9 cellular contexts compared by ENCODE assay signal in the genomic region with DNA sequence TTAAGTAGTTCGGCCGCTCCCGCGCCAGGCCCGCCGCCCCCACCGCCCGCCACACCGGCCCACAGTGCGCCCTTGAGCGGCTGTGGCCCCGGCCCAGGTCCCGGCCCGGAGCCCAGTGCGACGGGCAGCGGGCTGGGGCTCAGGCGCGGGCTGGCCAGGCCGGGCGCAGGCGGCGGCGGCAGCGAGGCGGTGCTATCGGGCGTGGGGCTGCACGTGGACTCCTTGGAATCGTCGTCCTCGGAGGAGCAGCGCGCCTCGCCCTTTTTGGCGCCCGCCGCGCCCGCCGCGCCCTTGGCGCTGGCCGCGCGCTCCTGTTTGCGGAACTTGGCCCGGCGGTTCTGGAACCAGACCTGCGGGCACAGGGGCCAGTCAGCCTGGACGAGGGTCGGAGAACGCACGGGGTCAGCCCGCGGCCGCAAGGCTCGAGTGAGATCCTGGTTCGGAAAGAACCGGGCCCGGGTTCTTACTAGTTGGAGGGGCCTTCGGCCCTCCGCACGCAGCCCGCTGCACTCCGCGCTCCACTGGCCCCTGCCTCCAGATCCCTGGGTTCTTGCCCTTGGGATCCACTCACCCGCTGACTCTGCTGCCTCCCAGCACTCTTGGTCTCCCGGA. TPM values are rescaled to one million over a fixed set of nuclear protein-coding genes. Genes with fewer than 3 reads are reported as not detected.
DNase-seq lines count a peak whose midpoint lies in the region; ATAC-seq and TF ChIP-seq lines count a peak whose summit lies in the region.
"Had no signal": no experiment of that assay in that cellular context is flagged by ENCODE, and none has a peak within 500 bp of the region (broad histone marks: within the 10 kb centered on the region; RNA-seq: fewer than 3 reads in every experiment).

No MANE protein-coding gene starts in this region.

- H3K27ac Mint-ChIP-seq in T-helper 2 cell treated with Interferon-gamma antibody and Interleukin-4, amounts not matched to agents 5 μg/mL and 100 μg/mL, for 36 hours, result no peak overlapping the region
- no peak overlapping the region for H3K27ac Mint-ChIP-seq in activated naive CD8-positive, alpha-beta T cell treated with anti-CD3 and anti-CD28 coated beads for 36 hours
- H3K27ac Mint-ChIP-seq in stimulated activated effector memory CD8-positive, alpha-beta T cell treated with anti-CD3 and anti-CD28 coated beads, Interleukin-12 subunit alpha, Interleukin-12 subunit beta, amount 100 ng/mL, for 72 hours, result no peak overlapping the region

- H3K27me3 ChIP-seq in iPS-18a (ENCODE audit: control insufficient read depth, insufficient read depth, low read length) (peaks cover 68% of the 10 kb centered on the region), brain microvascular endothelial cell (replicated peaks) (peaks cover 40% of the 10 kb centered on the region)

- TF ChIP-seq CTCF in brain microvascular endothelial cell (IDR thresholded peaks at IDR 0.05; ENCODE audit: low read depth, low read length, missing control alignments), result no peak

- H3K27ac ChIP-seq in iPS-18a (ENCODE audit: low read length), result no peak overlapping the region
- no peak overlapping the region for H3K27ac ChIP-seq in brain microvascular endothelial cell

- no peak for ATAC-seq in stimulated activated effector memory CD8-positive, alpha-beta T cell treated with anti-CD3 and anti-CD28 coated beads, Interleukin-12 subunit alpha, Interleukin-12 subunit beta, amount 100 ng/mL, for 72 hours
- ATAC-seq in GM18511 (IDR thresholded peaks at IDR 0.05; ENCODE audit: unreplicated experiment) (no peak), HG03045 (IDR thresholded peaks at IDR 0.05; ENCODE audit: unreplicated experiment) (no peak)

- H3K4me1 Mint-ChIP-seq in T-helper 2 cell treated with Interferon-gamma antibody and Interleukin-4, amounts not matched to agents 5 μg/mL and 100 μg/mL, for 36 hours (ENCODE audit: low read depth), result peaks cover 17% of the 10 kb centered on the region
- H3K4me1 Mint-ChIP-seq in activated naive CD8-positive, alpha-beta T cell treated with anti-CD3 and anti-CD28 coated beads for 36 hours, result peaks cover 25% of the 10 kb centered on the region
- peaks cover 52% of the 10 kb centered on the region for H3K4me1 Mint-ChIP-seq in stimulated activated effector memory CD8-positive, alpha-beta T cell treated with anti-CD3 and anti-CD28 coated beads, Interleukin-12 subunit alpha, Interleukin-12 subunit beta, amount 100 ng/mL, for 72 hours

- H3K27me3 Mint-ChIP-seq in T-helper 2 cell treated with Interferon-gamma antibody and Interleukin-4, amounts not matched to agents 5 μg/mL and 100 μg/mL, for 36 hours (ENCODE audit: low read depth), result peaks cover 50% of the 10 kb centered on the region
- H3K27me3 Mint-ChIP-seq in activated naive CD8-positive, alpha-beta T cell treated with anti-CD3 and anti-CD28 coated beads for 36 hours, result peaks cover 46% of the 10 kb centered on the region

- no peak for DNase-seq in T-helper 2 cell treated with Interferon-gamma antibody and Interleukin-4, amounts not matched to agents 5 μg/mL and 100 μg/mL, for 36 hours (ENCODE audit: low spot score)
- DNase-seq in T-helper 2 cell (no peak), brain microvascular endothelial cell (no peak)
- peak; percentile 26 for DNase-seq in activated naive CD8-positive, alpha-beta T cell treated with anti-CD3 and anti-CD28 coated beads for 36 hours
- no peak for DNase-seq in stimulated activated effector memory CD8-positive, alpha-beta T cell treated with anti-CD3 and anti-CD28 coated beads, Interleukin-12 subunit alpha, Interleukin-12 subunit beta, amount 100 ng/mL, for 72 hours (ENCODE audit: low spot score in 2 of 2)

- no peak overlapping the region for H3K9ac ChIP-seq in iPS-18a (ENCODE audit: low read length)

- peak overlapping the region; percentile 77 for H3K4me3 Mint-ChIP-seq in T-helper 2 cell treated with Interferon-gamma antibody and Interleukin-4, amounts not matched to agents 5 μg/mL and 100 μg/mL, for 36 hours
- no peak overlapping the region for H3K4me3 Mint-ChIP-seq in activated naive CD8-positive, alpha-beta T cell treated with anti-CD3 and anti-CD28 coated beads for 36 hours
- H3K4me3 Mint-ChIP-seq in stimulated activated effector memory CD8-positive, alpha-beta T cell treated with anti-CD3 and anti-CD28 coated beads, Interleukin-12 subunit alpha, Interleukin-12 subunit beta, amount 100 ng/mL, for 72 hours, result peak overlapping the region; percentile 63

- H3K4me1 ChIP-seq in iPS-18a (ENCODE audit: control insufficient read depth, low read depth, low read length), result peaks cover 23% of the 10 kb centered on the region

- in situ Hi-C loops in brain microvascular endothelial cell (cut with HindIII; ENCODE audit: low pct_ligation_motif_present, low sequenced_read_pairs), result no loop called here

- peaks cover 24% of the 10 kb centered on the region for H3K36me3 ChIP-seq in iPS-18a (ENCODE audit: control insufficient read depth, low read depth, low read length)
- peaks cover 29% of the 10 kb centered on the region for H3K36me3 ChIP-seq in brain microvascular endothelial cell (replicated peaks)

- H3K9me3 ChIP-seq in iPS-18a (ENCODE audit: control insufficient read depth, low read depth, low read length), result no peaks in the 10 kb centered on the region

- H3K9me3 Mint-ChIP-seq in T-helper 2 cell treated with Interferon-gamma antibody and Interleukin-4, amounts not matched to agents 5 μg/mL and 100 μg/mL, for 36 hours, result no peaks in the 10 kb centered on the region
- H3K9me3 Mint-ChIP-seq in activated naive CD8-positive, alpha-beta T cell treated with anti-CD3 and anti-CD28 coated beads for 36 hours, result no peaks in the 10 kb centered on the region
- no peaks in the 10 kb centered on the region for H3K9me3 Mint-ChIP-seq in stimulated activated effector memory CD8-positive, alpha-beta T cell treated with anti-CD3 and anti-CD28 coated beads, Interleukin-12 subunit alpha, Interleukin-12 subunit beta, amount 100 ng/mL, for 72 hours

- peaks cover 15% of the 10 kb centered on the region for H3K36me3 Mint-ChIP-seq in T-helper 2 cell treated with Interferon-gamma antibody and Interleukin-4, amounts not matched to agents 5 μg/mL and 100 μg/mL, for 36 hours (ENCODE audit: low read depth)
- peaks cover 2% of the 10 kb centered on the region for H3K36me3 Mint-ChIP-seq in activated naive CD8-positive, alpha-beta T cell treated with anti-CD3 and anti-CD28 coated beads for 36 hours
- H3K36me3 Mint-ChIP-seq in stimulated activated effector memory CD8-positive, alpha-beta T cell treated with anti-CD3 and anti-CD28 coated beads, Interleukin-12 subunit alpha, Interleukin-12 subunit beta, amount 100 ng/mL, for 72 hours, result peaks cover 18% of the 10 kb centered on the region

- H3K4me3 ChIP-seq in iPS-18a (ENCODE audit: low read length), result peak overlapping the region; percentile 56
- H3K4me3 ChIP-seq in brain microvascular endothelial cell (ENCODE audit: low read depth, low read length), result no peak overlapping the region

RNA-seq across cellular contexts. Expression of a gene that starts 4.0 kb away (rescaled TPM):
- total RNA-seq in activated naive CD8-positive, alpha-beta T cell treated with anti-CD3 and anti-CD28 coated beads for 36 hours, result not detected
- total RNA-seq: T-helper 1 cell treated with Interleukin-12 subunit alpha and Interleukin-12 subunit beta and Interleukin-4 antibody, amounts not matched to agents 30 ng/mL and 1 ng/mL, for 36 hours had no signal

RNA-seq across cellular contexts. Expression of a gene that starts 15.4 kb away (rescaled TPM):
- 10 to 100 TPM; 69.5 to 71.2 TPM for total RNA-seq in activated naive CD8-positive, alpha-beta T cell treated with anti-CD3 and anti-CD28 coated beads for 36 hours

RNA-seq across cellular contexts. Expression of a gene that starts 23.4 kb away (rescaled TPM):
- total RNA-seq in activated naive CD8-positive, alpha-beta T cell treated with anti-CD3 and anti-CD28 coated beads for 36 hours, result not detected
- total RNA-seq: T-helper 1 cell treated with Interleukin-12 subunit alpha and Interleukin-12 subunit beta and Interleukin-4 antibody, amounts not matched to agents 30 ng/mL and 1 ng/mL, for 36 hours had no signal

RNA-seq across cellular contexts. Expression of a gene that starts 48.0 kb away (rescaled TPM):
- total RNA-seq in activated naive CD8-positive, alpha-beta T cell treated with anti-CD3 and anti-CD28 coated beads for 36 hours, result not detected
- total RNA-seq: T-helper 1 cell treated with Interleukin-12 subunit alpha and Interleukin-12 subunit beta and Interleukin-4 antibody, amounts not matched to agents 30 ng/mL and 1 ng/mL, for 36 hours had no signal
